7 cellular contexts compared by ENCODE assay signal in the genomic region with DNA sequence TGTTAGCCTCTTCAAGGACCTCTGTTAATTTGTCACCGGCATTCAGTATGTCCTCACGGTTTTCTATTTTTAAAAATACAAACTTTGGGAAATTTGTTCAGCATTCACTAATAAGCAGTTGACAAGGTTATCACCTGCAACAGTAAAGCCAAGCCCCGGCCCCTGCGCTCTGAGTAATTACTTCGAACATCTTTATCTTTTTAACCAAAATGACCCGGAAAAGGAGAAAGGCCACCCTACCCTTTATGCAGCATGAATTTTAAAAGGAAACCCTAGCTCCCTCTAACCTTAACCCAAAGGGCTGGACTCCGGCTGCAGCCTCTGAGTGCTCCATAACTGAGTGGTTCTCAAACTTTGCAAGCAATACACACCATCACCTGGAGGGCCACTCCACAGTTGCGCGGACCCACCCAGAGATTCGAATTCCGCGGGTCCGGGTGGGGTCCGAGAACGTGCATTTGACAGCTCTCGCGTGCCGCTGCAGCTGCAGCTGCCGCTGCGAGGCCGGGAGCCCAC. TPM values are rescaled to one million over a fixed set of nuclear protein-coding genes. Genes with fewer than 3 reads are reported as not detected.
DNase-seq lines count a peak whose midpoint lies in the region; ATAC-seq, FAIRE-seq and TF ChIP-seq lines count a peak whose summit lies in the region.

No MANE protein-coding gene starts in this region.

- TF ChIP-seq EP300 in GM12878 (IDR thresholded peaks at IDR 0.05; ENCODE audit: borderline replicate concordance in 1 of 2, control insufficient read depth in 1 of 2, low read depth in 2 of 2, low read length in 2 of 2): no peak

- H2AFZ ChIP-seq in GM12878 (ENCODE audit: control insufficient read depth, low read depth, low read length): peak overlapping the region; percentile 73

- peaks cover 5% of the 10 kb centered on the region; the same call in 2 of the 3 replicates for H3K9me3 ChIP-seq in GM12878 (replicated peaks; ENCODE audit: control insufficient read depth, insufficient read depth, low read length)
- H3K9me3 ChIP-seq in mesodermal cell (ENCODE audit: control insufficient read depth, low read length): peaks cover 19% of the 10 kb centered on the region

- no peak for TF ChIP-seq RAD21 in GM12878 (IDR thresholded peaks at IDR 0.05; ENCODE audit: insufficient read depth, low read depth, low read length)

- ATAC-seq in HG03442 (IDR thresholded peaks at IDR 0.05; ENCODE audit: unreplicated experiment) (peak; percentile 24), GM12878 (peak; percentile 46)

- H3K27ac ChIP-seq in GM12878 (ENCODE audit: control insufficient read depth, insufficient read depth) (no peak overlapping the region; the same call in 1 of the 2 replicates), mesodermal cell (ENCODE audit: low read depth, low read length, severe bottlenecking) (peak overlapping the region; percentile 80)

- no peaks in the 10 kb centered on the region for H3K27me3 ChIP-seq in GM12878 (replicated peaks in 1 of 2; ENCODE audit: control insufficient read depth in 2 of 2, insufficient read depth in 2 of 2, low read length in 1 of 2)

- intact Hi-C loops in GM12878 (cut with micrococcal nuclease; ENCODE audit: unreplicated experiment): loop anchor here (2.0 kb wide), 1 partner anchor 45 kb away; the partner anchor contains the start of gene ATE1

- 10% methylated on average over 21 of the region's 21 CpGs for WGBS in GM12878 (ENCODE audit: insufficient coverage, insufficient replicate concordance, low lambda C conversion rate, missing lambda C conversion rate)
- 15% methylated on average over 21 of the region's 21 CpGs for WGBS in mesodermal cell (ENCODE audit: insufficient coverage in 2 of 2), 2 experiments

- POLR2A ChIA-PET in GM12878 (lab: Charles Lee): interaction anchor here (0.6 to 1.7 kb wide), 2 partner anchors 46 to 214 kb away, joined by 3 to 4 read pairs; partner anchors contain the start of gene ATE1

- H3K4me2 ChIP-seq in GM12878 (ENCODE audit: control insufficient read depth, insufficient read depth): peak overlapping the region; percentile 72

- TF ChIP-seq POLR2A in GM12878 (IDR thresholded peaks at IDR 0.05; ENCODE audit: low read depth, low read length): no peak

- TF ChIP-seq CTCF in GM12878 (IDR thresholded peaks at IDR 0.05 in 2 of 3, conservative IDR thresholded peaks at IDR 0.05 in 1 of 3; ENCODE audit: control insufficient read depth in 2 of 3, extremely low read depth in 1 of 3, insufficient read depth in 1 of 3, low read depth in 3 of 3, low read length in 3 of 3): no peak

- in situ Hi-C loops in GM12878 (cut with MboI): no loop called here

- DNase-seq in GM19238 (ENCODE audit: insufficient read length, low spot score): peak; percentile 31
- no peak for DNase-seq in GM12878 (ENCODE audit: low read depth, low spot score)
- DNase-seq in pons (ENCODE audit: low spot score): no peak
- no peak for DNase-seq in NCI-H146 treated with DMSO at 0.1 percent for 48 hours (lab: John Stamatoyannopoulos, UW; ENCODE audit: unreplicated experiment)
- DNase-seq in SK-N-DZ (ENCODE audit: low spot score): no peak

- FAIRE-seq in GM12878 (lab: Jason Lieb, UNC): no peak

- RAD21 ChIA-PET in GM12878 (lab: Charles Lee; ENCODE audit: unreplicated experiment): no interaction called here

- CTCF ChIA-PET in GM12878 (lab: Yijun Ruan, JAX): interaction anchor here (0.8 kb wide), 1 partner anchor 73 kb away, joined by 3 read pairs; no protein-coding TSS in a partner anchor

- H3K4me1 ChIP-seq in GM12878 (ENCODE audit: control insufficient read depth, insufficient read depth, low read length) (no peaks in the 10 kb centered on the region), mesodermal cell (ENCODE audit: control insufficient read depth, insufficient read depth, low read length, poor library complexity, severe bottlenecking) (no peaks in the 10 kb centered on the region)

- H4K20me1 ChIP-seq in GM12878 (ENCODE audit: control insufficient read depth, insufficient read depth): no peaks in the 10 kb centered on the region

- H3K36me3 ChIP-seq in GM12878 (ENCODE audit: control insufficient read depth in 2 of 2, insufficient read depth in 2 of 2, low read length in 1 of 2) (peaks cover 2 to 7% of the 10 kb centered on the region in 2 experiments; a peak in 3 of 4 replicates), mesodermal cell (ENCODE audit: control insufficient read depth, insufficient read depth, low read length) (peaks cover 13% of the 10 kb centered on the region)

- SMC1A ChIA-PET in GM12878 (lab: Charles Lee; ENCODE audit: uncharacterized antibody, unreplicated experiment): no interaction called here

- H3K4me3 ChIP-seq in GM12878: peak overlapping the region; percentile 95
- peak overlapping the region; percentile 72 for H3K4me3 ChIP-seq in mesodermal cell (ENCODE audit: extremely low read depth, insufficient read depth, low read length, poor library complexity, severe bottlenecking)

- H3K9ac ChIP-seq in GM12878 (ENCODE audit: control insufficient read depth, insufficient read depth, low read length): peak overlapping the region; percentile 92

- peaks cover 21% of the 10 kb centered on the region for H3K79me2 ChIP-seq in GM12878 (ENCODE audit: control insufficient read depth, insufficient read depth, low read length)

- no TSS peak for BruUV-seq in GM12878 (replicated peaks; lab: Mats Ljungman, UMichigan)

RNA-seq across cellular contexts. Expression of gene NSMCE4A, which starts 0.9 kb away (rescaled TPM):
- 112 and 120 TPM in 2 replicates for total RNA-seq in GM12878 (2013; cell fraction: nucleolus; rRNA removed)
- 78.0 and 78.4 TPM in 2 replicates for total RNA-seq in GM12878 (2014; rRNA removed)
- 64.5 and 65.9 TPM in 2 replicates for total RNA-seq in GM12878 (2014; rRNA removed; fragmentation: Illumina TruSeq; extraction: Trizol)
- 55.0 and 58.8 TPM in 2 replicates for total RNA-seq in GM12878 (2021)
- 24.2 TPM for polyA plus RNA-seq in GM12878 (2011; ENCODE audit: low read depth)
- 85.3 and 139 TPM in 2 replicates for polyA plus RNA-seq in GM12878 (2011; rRNA removed)
- 34.5 and 55.3 TPM in 2 replicates for polyA plus RNA-seq in GM12878 (2011; cell fraction: cytosol; rRNA removed)
- 143 and 194 TPM in 2 replicates for polyA plus RNA-seq in GM12878 (2011; cell fraction: nucleus; rRNA removed)
- 39.6 and 40.2 TPM in 2 replicates for polyA plus RNA-seq in GM12878 (2012)
- polyA plus RNA-seq in GM12878 (2014; fragmentation: Illumina TruSeq; extraction: Trizol): 73.7 and 92.2 TPM in 2 replicates
- 10 to 100 TPM; 14.2 to 33.3 TPM for polyA plus RNA-seq in GM12878 (2014; fragmentation: Nextera tagmentation; extraction: Ambion mirVana)
- 87.8 and 94.3 TPM in 2 replicates for polyA plus RNA-seq in GM12878 (2014; rRNA removed)
- polyA plus RNA-seq in GM12878 (2016; fragmentation: Nextera tagmentation; extraction: Ambion mirVana): 100 to 1,000 TPM in 1 of 2 experiments, 10 to 100 TPM in 1; 83.1 to 105 TPM
- 16.2 and 19.2 TPM in 2 replicates for polyA minus RNA-seq in GM12878 (2011; rRNA and poly(A)+ RNA removed)
- polyA minus RNA-seq in GM12878 (2011; cell fraction: cytosol; rRNA and poly(A)+ RNA removed): 13.1 and 15.4 TPM in 2 replicates
- 21.3 and 32.4 TPM in 2 replicates for polyA minus RNA-seq in GM12878 (2011; cell fraction: nucleus; rRNA and poly(A)+ RNA removed)
- polyA plus RNA-seq in mesodermal cell (2013, experiment 1 of 2): 45.3 TPM
- polyA plus RNA-seq in mesodermal cell (2013, experiment 2 of 2): 45.1 TPM
- 169 and 172 TPM in 2 replicates for polyA plus RNA-seq in SK-N-DZ (2014; cell fraction: cytosol; rRNA removed)
- 621 and 664 TPM in 2 replicates for polyA plus RNA-seq in SK-N-DZ (2014; cell fraction: nucleus; rRNA removed)

RNA-seq across cellular contexts. Expression of gene TACC2, which starts 14.9 kb away (rescaled TPM):
- 1.2 and 1.8 TPM in 2 replicates for total RNA-seq in GM12878 (2013; cell fraction: nucleolus; rRNA removed)
- total RNA-seq in GM12878 (2014; rRNA removed): not detected in 2 replicates
- not detected in 2 replicates for total RNA-seq in GM12878 (2014; rRNA removed; fragmentation: Illumina TruSeq; extraction: Trizol)
- total RNA-seq in GM12878 (2021): 0.21 and 0.64 TPM in 2 replicates
- not detected for polyA plus RNA-seq in GM12878 (2011; ENCODE audit: low read depth)
- 0.11 and 0.14 TPM in 2 replicates for polyA plus RNA-seq in GM12878 (2011; rRNA removed)
- 0.10 and 0.40 TPM in 2 replicates for polyA plus RNA-seq in GM12878 (2011; cell fraction: cytosol; rRNA removed)
- 0.16 and 0.38 TPM in 2 replicates for polyA plus RNA-seq in GM12878 (2011; cell fraction: nucleus; rRNA removed)
- 0.20 TPM in 1 of 2 replicates, not detected in the other for polyA plus RNA-seq in GM12878 (2012)
- 0.07 TPM in 1 of 2 replicates, not detected in the other for polyA plus RNA-seq in GM12878 (2014; fragmentation: Illumina TruSeq; extraction: Trizol)
- polyA plus RNA-seq in GM12878 (2014; fragmentation: Nextera tagmentation; extraction: Ambion mirVana): not detected
- polyA plus RNA-seq in GM12878 (2014; rRNA removed): 0.03 and 0.13 TPM in 2 replicates
- polyA plus RNA-seq in GM12878 (2016; fragmentation: Nextera tagmentation; extraction: Ambion mirVana): under 1 TPM in 1 of 2 experiments, not detected in 1; 0.20 TPM
- polyA minus RNA-seq in GM12878 (2011; rRNA and poly(A)+ RNA removed): 0.15 TPM in 1 of 2 replicates, not detected in the other
- not detected in 2 replicates for polyA minus RNA-seq in GM12878 (2011; cell fraction: cytosol; rRNA and poly(A)+ RNA removed)
- polyA minus RNA-seq in GM12878 (2011; cell fraction: nucleus; rRNA and poly(A)+ RNA removed): not detected in 2 replicates
- 21.3 TPM for polyA plus RNA-seq in mesodermal cell (2013, experiment 1 of 2)
- 23.7 TPM for polyA plus RNA-seq in mesodermal cell (2013, experiment 2 of 2)
- 14.6 and 17.0 TPM in 2 replicates for polyA plus RNA-seq in SK-N-DZ (2014; cell fraction: cytosol; rRNA removed)
- 24.2 and 54.4 TPM in 2 replicates for polyA plus RNA-seq in SK-N-DZ (2014; cell fraction: nucleus; rRNA removed)

RNA-seq across cellular contexts. Expression of gene ATE1, which starts 46.2 kb away (rescaled TPM):
- total RNA-seq in GM12878 (2013; cell fraction: nucleolus; rRNA removed): 61.3 and 62.2 TPM in 2 replicates
- total RNA-seq in GM12878 (2014; rRNA removed) (13.9 and 15.9 TPM in 2 replicates), GM12878 (2014; rRNA removed; fragmentation: Illumina TruSeq; extraction: Trizol) (16.4 and 17.8 TPM in 2 replicates), GM12878 (2021) (16.5 and 22.7 TPM in 2 replicates)
- polyA plus RNA-seq in GM12878 (2011; ENCODE audit: low read depth): 5.1 TPM
- polyA plus RNA-seq in GM12878 (2011; rRNA removed) (19.6 and 23.4 TPM in 2 replicates), GM12878 (2014; fragmentation: Illumina TruSeq; extraction: Trizol) (13.9 and 15.6 TPM in 2 replicates), GM12878 (2014; fragmentation: Nextera tagmentation; extraction: Ambion mirVana) (1 to 10 TPM; 4.3 to 5.3 TPM), GM12878 (2014; rRNA removed) (8.9 and 9.0 TPM in 2 replicates), GM12878 (2016; fragmentation: Nextera tagmentation; extraction: Ambion mirVana) (10 to 100 TPM; 18.0 to 20.9 TPM)
- polyA plus RNA-seq in GM12878 (2011; cell fraction: cytosol; rRNA removed): 9.2 and 12.2 TPM in 2 replicates
- polyA plus RNA-seq in GM12878 (2011; cell fraction: nucleus; rRNA removed): 12.4 and 13.6 TPM in 2 replicates
- polyA plus RNA-seq in GM12878 (2012): 6.0 and 7.2 TPM in 2 replicates
- polyA minus RNA-seq in GM12878 (2011; rRNA and poly(A)+ RNA removed): 31.6 and 32.9 TPM in 2 replicates
- polyA minus RNA-seq in GM12878 (2011; cell fraction: cytosol; rRNA and poly(A)+ RNA removed): 11.9 and 15.3 TPM in 2 replicates
- 15.4 and 17.1 TPM in 2 replicates for polyA minus RNA-seq in GM12878 (2011; cell fraction: nucleus; rRNA and poly(A)+ RNA removed)
- 20.9 TPM for polyA plus RNA-seq in mesodermal cell (2013, experiment 1 of 2)
- polyA plus RNA-seq in mesodermal cell (2013, experiment 2 of 2): 20.3 TPM
- polyA plus RNA-seq in SK-N-DZ (2014; cell fraction: cytosol; rRNA removed): 13.7 and 20.5 TPM in 2 replicates
- polyA plus RNA-seq in SK-N-DZ (2014; cell fraction: nucleus; rRNA removed): 16.5 and 28.0 TPM in 2 replicates
